In the genomic region with DNA sequence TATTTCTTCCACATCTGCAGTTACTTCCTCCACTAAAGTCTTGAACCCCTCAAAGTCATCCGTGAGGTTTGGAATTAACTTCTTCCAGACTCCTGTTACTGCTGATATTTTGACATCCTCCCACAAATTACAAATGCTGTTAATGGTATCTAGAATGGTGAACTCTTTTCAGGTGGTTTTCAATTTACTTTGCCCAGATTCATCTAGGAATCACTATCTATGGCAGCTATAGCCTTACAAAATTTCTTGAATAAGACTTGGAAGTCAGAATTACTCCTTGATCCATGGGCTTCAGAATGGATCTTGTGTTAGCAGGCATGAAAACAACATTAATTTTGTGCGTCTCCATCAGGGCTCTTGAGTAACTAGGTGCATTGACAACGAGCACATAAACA, we compare ENCODE assay signal across 22 cellular contexts. TPM values are rescaled to one million over a fixed set of nuclear protein-coding genes. Genes with fewer than 3 reads are reported as not detected.
DNase-seq lines count a peak whose midpoint lies in the region; ATAC-seq and TF ChIP-seq lines count a peak whose summit lies in the region.
"Had no signal": no experiment of that assay in that cellular context is flagged by ENCODE, and none has a peak within 500 bp of the region (broad histone marks: within the 10 kb centered on the region; RNA-seq: fewer than 3 reads in every experiment).

No MANE protein-coding gene starts in this region.

- H3K36me3 ChIP-seq in left ventricle myocardium inferior, result peaks cover 2% of the 10 kb centered on the region
- no peaks in the 10 kb centered on the region for H3K36me3 ChIP-seq in parathyroid adenoma (ENCODE audit: control insufficient read depth, insufficient read depth, low read length)
- H3K36me3 ChIP-seq: cardiac muscle cell, ovary, sigmoid colon, WERI-Rb-1 had no signal

- H3K4me3 ChIP-seq in left ventricle myocardium inferior (no peak overlapping the region), coronary artery (no peak overlapping the region), parathyroid adenoma (ENCODE audit: low read depth, low read length) (no peak overlapping the region), foreskin fibroblast (ENCODE audit: low read depth in 1 of 2, low read length in 2 of 2) (no peak overlapping the region)
- H3K4me3 ChIP-seq: cardiac muscle cell, ovary, sigmoid colon had no signal

- H3K4me2 ChIP-seq in parathyroid adenoma (ENCODE audit: low read length), result no peak overlapping the region

- ATAC-seq in Right ventricle myocardium superior (ENCODE audit: poor library complexity), result no peak
- ATAC-seq: HCT116, natural killer cell had no signal

- H3K9me3 ChIP-seq in left ventricle myocardium inferior (replicated peaks), result no peaks in the 10 kb centered on the region
- H3K9me3 ChIP-seq in parathyroid adenoma (ENCODE audit: control insufficient read depth, low read length), result no peaks in the 10 kb centered on the region
- H3K9me3 ChIP-seq: ovary, sigmoid colon had no signal

- H3K27ac ChIP-seq in left ventricle myocardium inferior (replicated peaks), result peak overlapping the region; percentile 99
- peak overlapping the region; percentile 87 to 98 for H3K27ac ChIP-seq in coronary artery
- peak overlapping the region; percentile 85 for H3K27ac ChIP-seq in parathyroid adenoma
- H3K27ac ChIP-seq: cardiac muscle cell, ovary, WERI-Rb-1 had no signal

- H3K27me3 ChIP-seq in left ventricle myocardium inferior (ENCODE audit: low read depth) (no peaks in the 10 kb centered on the region), parathyroid adenoma (ENCODE audit: control insufficient read depth, insufficient read depth, low read length) (no peaks in the 10 kb centered on the region)
- H3K27me3 ChIP-seq: cardiac muscle cell, ovary, sigmoid colon had no signal

- DNase-seq in left ventricle myocardium inferior, result no peak
- DNase-seq in Right ventricle myocardium superior, result no peak
- DNase-seq in coronary artery (ENCODE audit: low spot score), result no peak
- no peak for DNase-seq in T-helper 1 cell
- no peak for DNase-seq in DMS 273 treated with DMSO at 0.1 percent for 48 hours (lab: John Stamatoyannopoulos, UW)
- DNase-seq in LoVo (ENCODE audit: low spot score), result no peak
- no peak for DNase-seq in foreskin fibroblast
- DNase-seq: activated CD4-positive, alpha-beta T cell treated with anti-CD3 and anti-CD28 coated beads, Interleukin-2, amount 50 U/mL, for 1 hour; activated gamma-delta T cell; foreskin melanocyte; islet precursor cell; mesendoderm; natural killer cell; NCI-H1436 treated with DMSO at 0.1 percent for 48 hours; ovary; SHP77; sigmoid colon; stimulated activated naive CD4-positive, alpha-beta T cell; WERI-Rb-1 had no signal

- no peak overlapping the region for H2AFZ ChIP-seq in parathyroid adenoma

- intact Hi-C loops in left ventricle myocardium inferior (cut with micrococcal nuclease) (no loop called here), Right ventricle myocardium superior (cut with DNase I) (no loop called here)

- H3K9ac ChIP-seq in parathyroid adenoma, result no peak overlapping the region

- H3K4me1 ChIP-seq in left ventricle myocardium inferior (peaks cover 100% of the 10 kb centered on the region), parathyroid adenoma (peaks cover 39% of the 10 kb centered on the region)

- H3K79me2 ChIP-seq in parathyroid adenoma, result peaks cover 19% of the 10 kb centered on the region

- TF ChIP-seq CTCF in left ventricle myocardium inferior (IDR thresholded peaks at IDR 0.05; ENCODE audit: borderline replicate concordance) (no peak), coronary artery (IDR thresholded peaks at IDR 0.05) (no peak), parathyroid adenoma (IDR thresholded peaks at IDR 0.05) (no peak), foreskin fibroblast (IDR thresholded peaks at IDR 0.05; ENCODE audit: low read depth, low read length) (no peak)

RNA-seq across cellular contexts. Expression of a gene that starts 19.9 kb away (rescaled TPM):
- total RNA-seq in left ventricle myocardium inferior (205 TPM), Right ventricle myocardium superior (200 TPM)
